11 cellular contexts compared by ENCODE assay signal in the genomic region with DNA sequence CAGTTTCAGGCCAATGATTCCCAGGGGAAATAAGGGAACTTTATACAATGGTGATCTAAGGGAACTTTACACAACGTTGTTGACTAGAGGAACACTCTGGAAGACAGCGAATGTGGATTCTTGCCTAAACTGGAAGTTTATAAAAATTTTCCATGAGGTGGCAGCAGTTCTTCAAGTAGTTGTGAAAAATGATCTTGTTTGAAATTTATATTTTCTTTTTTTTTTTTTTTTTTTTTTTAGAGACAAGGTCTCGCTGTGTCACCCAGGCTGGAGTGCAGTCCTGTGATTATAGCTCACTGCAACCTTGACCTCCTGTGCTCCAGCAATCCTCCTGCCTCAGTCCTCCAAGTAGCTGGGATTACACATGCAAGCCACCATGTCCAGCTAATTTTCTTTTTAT. TPM values are rescaled to one million over a fixed set of nuclear protein-coding genes. Genes with fewer than 3 reads are reported as not detected.
DNase-seq lines count a peak whose midpoint lies in the region; ATAC-seq lines count a peak whose summit lies in the region.
"Had no signal": no experiment of that assay in that cellular context is flagged by ENCODE, and none has a peak within 500 bp of the region (broad histone marks: within the 10 kb centered on the region; RNA-seq: fewer than 3 reads in every experiment).

No MANE protein-coding gene starts in this region.

- ATAC-seq in GM21367 (IDR thresholded peaks at IDR 0.05; ENCODE audit: unreplicated experiment) (no peak), HG02970 (IDR thresholded peaks at IDR 0.05; ENCODE audit: low FRiP score, unreplicated experiment) (no peak)
- ATAC-seq: natural killer cell treated with Interleukin-12 subunit alpha and Interleukin-12 subunit beta and Interleukin-15 and Interleukin-18, amount 100 ng/mL, for 72 hours; stimulated activated effector memory CD8-positive, alpha-beta T cell treated with anti-CD3 and anti-CD28 coated beads, Interleukin-12 subunit alpha, Interleukin-12 subunit beta, amount 100 ng/mL, for 72 hours had no signal

- in situ Hi-C loops in SK-MEL-5 (cut with HindIII; ENCODE audit: low pct_unique_long_range_greater_than_20kb, low sequenced_read_pairs): no loop called here

- DNase-seq in DMS 273 (lab: John Stamatoyannopoulos, UW; ENCODE audit: unreplicated experiment) (peak; percentile 50), DMS 273 treated with DMSO at 0.1 percent for 48 hours (lab: John Stamatoyannopoulos, UW) (no peak), SK-MEL-5 (ENCODE audit: low read depth, low spot score) (peak; percentile 70), globus pallidus (ENCODE audit: low spot score) (peak; percentile 38), superior temporal gyrus (ENCODE audit: extremely low spot score) (peak; percentile 70)
- no peak for DNase-seq in activated CD4-positive, alpha-beta T cell treated with anti-CD3 and anti-CD28 coated beads, Interleukin-2, amount 50 U/mL, for 48 hours
- DNase-seq: cortex of kidney had no signal

RNA-seq across cellular contexts. Expression of gene GTF2I, which starts 32.1 kb away (rescaled TPM):
- total RNA-seq in SK-MEL-5 (2014; rRNA removed; shearing (Covaris generic)): 140 and 146 TPM in 2 replicates
- 238 and 253 TPM in 2 replicates for polyA plus RNA-seq in SK-MEL-5 (2015; cell fraction: cytosol; rRNA removed)
- 399 and 469 TPM in 2 replicates for polyA plus RNA-seq in SK-MEL-5 (2015; cell fraction: nucleus; rRNA removed)

Comparison
In these comparisons a context has a peak if more than half of its experiments do, and no peak if none do; other contexts are left out.
1. DNase-seq: peak in DMS 273 (single experiment), SK-MEL-5 (single experiment), globus pallidus (single experiment) and superior temporal gyrus (single experiment); none in DMS 273 treated with DMSO at 0.1 percent for 48 hours (single experiment) and activated CD4-positive, alpha-beta T cell treated with anti-CD3 and anti-CD28 coated beads, Interleukin-2, amount 50 U/mL, for 48 hours (0 of 2).